10 cellular contexts compared by ENCODE assay signal in the genomic region with DNA sequence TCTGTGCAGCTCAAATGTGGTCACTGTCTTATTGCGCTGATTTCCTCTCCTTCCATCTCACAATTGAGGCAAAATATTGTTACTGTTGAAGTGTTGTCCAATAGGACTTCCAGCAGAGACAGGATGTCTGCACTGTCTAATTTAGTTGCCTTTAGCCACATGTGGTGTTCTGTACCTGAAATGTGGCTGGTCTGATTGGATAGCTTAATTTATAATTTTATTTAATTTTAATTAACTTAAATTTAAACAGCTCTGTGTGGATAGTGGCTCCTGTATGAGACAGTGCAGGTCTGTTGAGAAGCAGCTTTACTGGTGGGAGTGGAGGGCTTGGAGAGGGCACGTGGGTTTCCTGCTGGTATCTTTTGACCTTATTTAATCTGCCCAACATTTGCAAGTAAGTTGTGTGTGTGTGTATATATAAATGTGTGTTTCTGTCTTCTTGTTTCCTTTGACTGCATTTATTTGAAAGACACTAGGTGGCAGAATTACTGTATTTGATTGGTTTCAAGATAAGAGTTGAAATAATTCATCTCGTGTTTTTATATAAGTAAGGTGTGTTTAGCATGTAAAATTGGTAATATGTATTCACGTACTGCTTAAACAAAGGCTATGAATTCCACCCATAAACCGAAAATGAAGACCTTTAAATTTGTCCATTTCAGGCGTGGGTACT. TPM values are rescaled to one million over a fixed set of nuclear protein-coding genes. Genes with fewer than 3 reads are reported as not detected.
A peak's percentile ranks its signal among the peaks of the same experiment; 100 is the strongest.
DNase-seq lines count a peak whose midpoint lies in the region; ATAC-seq and TF ChIP-seq lines count a peak whose summit lies in the region.
"Had no signal": no experiment of that assay in that cellular context is flagged by ENCODE, and none has a peak within 500 bp of the region (broad histone marks: within the 10 kb centered on the region; RNA-seq: fewer than 3 reads in every experiment).

No MANE protein-coding gene starts in this region.

- no peak overlapping the region for H3K4me3 ChIP-seq in PC-3 (ENCODE audit: low read length)

- DNase-seq in activated CD4-positive, alpha-beta memory T cell treated with anti-CD3 and anti-CD28 coated beads, Interleukin-2, amount 10 ng/mL, durations not matched to agents 7 days and 5 days: no peak
- DNase-seq in activated CD4-positive, alpha-beta memory T cell treated with anti-CD3 and anti-CD28 coated beads for 36 hours: no peak
- DNase-seq in PC-3 (peak; percentile 16), renal cortical epithelial cell (ENCODE audit: low read depth) (peak; percentile 41)
- no peak for DNase-seq in effector memory CD8-positive, alpha-beta T cell
- no peak for DNase-seq in activated T-cell treated with anti-CD3 and anti-CD28 coated beads, Interleukin-2, amount 50 U/mL, for 1 hour
- no peak for DNase-seq in stimulated activated CD4-positive, alpha-beta T cell treated with anti-CD3 and anti-CD28 coated beads, Interleukin-15, amount 100 ng/mL, for 24 hours

- no peaks in the 10 kb centered on the region for H3K9me3 Mint-ChIP-seq in activated CD4-positive, alpha-beta memory T cell treated with anti-CD3 and anti-CD28 coated beads, Interleukin-2, amount 10 ng/mL, durations not matched to agents 7 days and 5 days
- no peaks in the 10 kb centered on the region for H3K9me3 Mint-ChIP-seq in activated CD4-positive, alpha-beta memory T cell treated with anti-CD3 and anti-CD28 coated beads for 36 hours
- no peaks in the 10 kb centered on the region for H3K9me3 Mint-ChIP-seq in effector memory CD8-positive, alpha-beta T cell
- H3K9me3 Mint-ChIP-seq: activated naive CD4-positive, alpha-beta T cell treated with anti-CD3 and anti-CD28 coated beads, Interleukin-2, amount 50 U/mL, for 24 hours; stimulated activated memory B cell treated with anti-CD40 and anti-IgM and Interleukin-4, amounts not matched to agents 10 μg/mL and 1 μg/mL and 100 μg/mL, for 72 hours had no signal

- H3K4me2 ChIP-seq in PC-3 (ENCODE audit: low read length): no peak overlapping the region

- intact Hi-C loops in activated CD4-positive, alpha-beta memory T cell treated with anti-CD3 and anti-CD28 coated beads for 36 hours (cut with micrococcal nuclease): loop anchor here (5.0 kb wide), 1 partner anchor 249 kb away; the partner anchor contains the start of gene HGFAC
- intact Hi-C loops in PC-3 (cut with micrococcal nuclease): no loop called here

- no peaks in the 10 kb centered on the region for H3K27me3 Mint-ChIP-seq in activated CD4-positive, alpha-beta memory T cell treated with anti-CD3 and anti-CD28 coated beads, Interleukin-2, amount 10 ng/mL, durations not matched to agents 7 days and 5 days
- no peaks in the 10 kb centered on the region for H3K27me3 Mint-ChIP-seq in activated CD4-positive, alpha-beta memory T cell treated with anti-CD3 and anti-CD28 coated beads for 36 hours
- H3K27me3 Mint-ChIP-seq in effector memory CD8-positive, alpha-beta T cell: no peaks in the 10 kb centered on the region
- H3K27me3 Mint-ChIP-seq: activated naive CD4-positive, alpha-beta T cell treated with anti-CD3 and anti-CD28 coated beads, Interleukin-2, amount 50 U/mL, for 24 hours; stimulated activated memory B cell treated with anti-CD40 and anti-IgM and Interleukin-4, amounts not matched to agents 10 μg/mL and 1 μg/mL and 100 μg/mL, for 72 hours had no signal

- H3K9me2 ChIP-seq in PC-3 (replicated peaks; ENCODE audit: low read length): no peaks in the 10 kb centered on the region

- no peak overlapping the region for H2AFZ ChIP-seq in PC-3 (ENCODE audit: low read length)

- peaks cover 67% of the 10 kb centered on the region for H3K4me1 Mint-ChIP-seq in activated CD4-positive, alpha-beta memory T cell treated with anti-CD3 and anti-CD28 coated beads, Interleukin-2, amount 10 ng/mL, durations not matched to agents 7 days and 5 days
- peaks cover 51% of the 10 kb centered on the region for H3K4me1 Mint-ChIP-seq in activated CD4-positive, alpha-beta memory T cell treated with anti-CD3 and anti-CD28 coated beads for 36 hours (ENCODE audit: low read depth)
- peaks cover 66 to 76% of the 10 kb centered on the region in 2 donors for H3K4me1 Mint-ChIP-seq in effector memory CD8-positive, alpha-beta T cell (ENCODE audit: low read depth in 2 of 2)

- no TSS peak for BruUV-seq in PC-3 (replicated peaks; lab: Mats Ljungman, UMichigan)

- peak overlapping the region; percentile 49 for H3K27ac Mint-ChIP-seq in activated CD4-positive, alpha-beta memory T cell treated with anti-CD3 and anti-CD28 coated beads, Interleukin-2, amount 10 ng/mL, durations not matched to agents 7 days and 5 days
- H3K27ac Mint-ChIP-seq in activated CD4-positive, alpha-beta memory T cell treated with anti-CD3 and anti-CD28 coated beads for 36 hours: no peak overlapping the region
- peak overlapping the region; percentile 65 to 97 for H3K27ac Mint-ChIP-seq in effector memory CD8-positive, alpha-beta T cell
- H3K27ac Mint-ChIP-seq: stimulated activated memory B cell treated with anti-CD40 and anti-IgM and Interleukin-4, amounts not matched to agents 10 μg/mL and 1 μg/mL and 100 μg/mL, for 72 hours had no signal

- no peaks in the 10 kb centered on the region for H3K27me3 ChIP-seq in PC-3 (ENCODE audit: low read length)

- peak; percentile 56; the same call in 1 of the 2 replicates for TF ChIP-seq CTCF in PC-3 (conservative IDR thresholded peaks at IDR 0.05; ENCODE audit: low read depth, low read length)

- H3K4me1 ChIP-seq in PC-3 (ENCODE audit: insufficient read depth, low read length): no peaks in the 10 kb centered on the region

- CTCF ChIA-PET in activated CD4-positive, alpha-beta memory T cell treated with anti-CD3 and anti-CD28 coated beads, Interleukin-2, amount 10 ng/mL, durations not matched to agents 7 days and 5 days (lab: Charles Lee): interaction anchor here (1.0 to 4.8 kb wide), 14 partner anchors 9 to 250 kb away, joined by 3 to 52 read pairs (median 4); partner anchors contain the start of gene MSANTD1
- CTCF ChIA-PET in activated CD4-positive, alpha-beta memory T cell treated with anti-CD3 and anti-CD28 coated beads for 36 hours (lab: Charles Lee): interaction anchor here (0.7 to 2.2 kb wide), 4 partner anchors 9 to 286 kb away, joined by 3 to 9 read pairs (median 6); no protein-coding TSS in a partner anchor
- CTCF ChIA-PET in PC-3 (lab: Charles Lee): no interaction called here

- no peak overlapping the region for H3K27ac ChIP-seq in PC-3 (ENCODE audit: low read length)

- no peaks in the 10 kb centered on the region for H3K9me3 ChIP-seq in PC-3 (ENCODE audit: low read length)

- no peaks in the 10 kb centered on the region for H4K20me1 ChIP-seq in PC-3 (ENCODE audit: low read length)

- H3K9ac ChIP-seq in PC-3 (ENCODE audit: low read length): no peak overlapping the region

- H3K4me3 Mint-ChIP-seq in activated CD4-positive, alpha-beta memory T cell treated with anti-CD3 and anti-CD28 coated beads, Interleukin-2, amount 10 ng/mL, durations not matched to agents 7 days and 5 days: no peak overlapping the region
- no peak overlapping the region for H3K4me3 Mint-ChIP-seq in activated CD4-positive, alpha-beta memory T cell treated with anti-CD3 and anti-CD28 coated beads for 36 hours
- peak overlapping the region; percentile 12 to 63 for H3K4me3 Mint-ChIP-seq in effector memory CD8-positive, alpha-beta T cell
- H3K4me3 Mint-ChIP-seq: stimulated activated memory B cell treated with anti-CD40 and anti-IgM and Interleukin-4, amounts not matched to agents 10 μg/mL and 1 μg/mL and 100 μg/mL, for 72 hours had no signal

- H3K79me2 ChIP-seq in PC-3 (ENCODE audit: low read length): no peaks in the 10 kb centered on the region

- ATAC-seq in PC-3 (no peak), HG02938 (IDR thresholded peaks at IDR 0.05; ENCODE audit: unreplicated experiment) (no peak)
- peak; percentile 18 for ATAC-seq in effector memory CD8-positive, alpha-beta T cell (replicated peaks)
- ATAC-seq: stimulated activated memory B cell treated with anti-CD40 and anti-IgM and Interleukin-4, amounts not matched to agents 10 μg/mL and 1 μg/mL and 100 μg/mL, for 72 hours had no signal

- POLR2A ChIA-PET in activated CD4-positive, alpha-beta memory T cell treated with anti-CD3 and anti-CD28 coated beads, Interleukin-2, amount 10 ng/mL, durations not matched to agents 7 days and 5 days (lab: Charles Lee): interaction anchor here (2.1 to 4.1 kb wide), 2 partner anchors 8 to 51 kb away, joined by 5 to 41 read pairs; no protein-coding TSS in a partner anchor
- POLR2A ChIA-PET in activated CD4-positive, alpha-beta memory T cell treated with anti-CD3 and anti-CD28 coated beads for 36 hours (lab: Charles Lee): no interaction called here
- POLR2A ChIA-PET in PC-3 (lab: Charles Lee; ENCODE audit: unreplicated experiment): no interaction called here

- H3K36me3 ChIP-seq in PC-3 (ENCODE audit: low read depth, low read length): peaks cover 7% of the 10 kb centered on the region

- no peaks in the 10 kb centered on the region for H3F3A ChIP-seq in PC-3 (ENCODE audit: low read length, unreplicated experiment)

- H3K36me3 Mint-ChIP-seq in activated CD4-positive, alpha-beta memory T cell treated with anti-CD3 and anti-CD28 coated beads, Interleukin-2, amount 10 ng/mL, durations not matched to agents 7 days and 5 days (ENCODE audit: low read depth): peaks cover 32% of the 10 kb centered on the region
- H3K36me3 Mint-ChIP-seq in activated CD4-positive, alpha-beta memory T cell treated with anti-CD3 and anti-CD28 coated beads for 36 hours: peaks cover 36% of the 10 kb centered on the region
- peaks cover 15% of the 10 kb centered on the region for H3K36me3 Mint-ChIP-seq in effector memory CD8-positive, alpha-beta T cell (ENCODE audit: insufficient read depth)
- H3K36me3 Mint-ChIP-seq: activated naive CD4-positive, alpha-beta T cell treated with anti-CD3 and anti-CD28 coated beads, Interleukin-2, amount 50 U/mL, for 24 hours had no signal

RNA-seq across cellular contexts. Expression of gene MSANTD1, which starts 55.3 kb away (rescaled TPM):
- under 1 TPM; 0.60 to 0.65 TPM for total RNA-seq in activated CD4-positive, alpha-beta memory T cell treated with anti-CD3 and anti-CD28 coated beads, Interleukin-2, amount 10 ng/mL, durations not matched to agents 7 days and 5 days
- under 1 TPM; 0.39 to 0.45 TPM for total RNA-seq in activated CD4-positive, alpha-beta memory T cell treated with anti-CD3 and anti-CD28 coated beads for 36 hours
- 0.77 and 1.3 TPM in 2 replicates for total RNA-seq in PC-3 (2014; rRNA removed)
- total RNA-seq in renal cortical epithelial cell: 0.17 and 0.99 TPM in 2 replicates

Comparison
In these comparisons a context has a peak if more than half of its experiments do, and no peak if none do; other contexts are left out.
1. DNase-seq: peak in PC-3 (single experiment) and renal cortical epithelial cell (single experiment); none in activated CD4-positive, alpha-beta memory T cell treated with anti-CD3 and anti-CD28 coated beads, Interleukin-2, amount 10 ng/mL, durations not matched to agents 7 days and 5 days (single experiment), activated CD4-positive, alpha-beta memory T cell treated with anti-CD3 and anti-CD28 coated beads for 36 hours (single experiment), effector memory CD8-positive, alpha-beta T cell (0 of 3), activated T-cell treated with anti-CD3 and anti-CD28 coated beads, Interleukin-2, amount 50 U/mL, for 1 hour (single experiment) and stimulated activated CD4-positive, alpha-beta T cell treated with anti-CD3 and anti-CD28 coated beads, Interleukin-15, amount 100 ng/mL, for 24 hours (single experiment).
2. H3K4me3 Mint-ChIP-seq: peak in effector memory CD8-positive, alpha-beta T cell (2 of 2); none in activated CD4-positive, alpha-beta memory T cell treated with anti-CD3 and anti-CD28 coated beads, Interleukin-2, amount 10 ng/mL, durations not matched to agents 7 days and 5 days (single experiment) and activated CD4-positive, alpha-beta memory T cell treated with anti-CD3 and anti-CD28 coated beads for 36 hours (single experiment).